Comparison of ENCODE assay signal across 16 cellular contexts in the genomic region with DNA sequence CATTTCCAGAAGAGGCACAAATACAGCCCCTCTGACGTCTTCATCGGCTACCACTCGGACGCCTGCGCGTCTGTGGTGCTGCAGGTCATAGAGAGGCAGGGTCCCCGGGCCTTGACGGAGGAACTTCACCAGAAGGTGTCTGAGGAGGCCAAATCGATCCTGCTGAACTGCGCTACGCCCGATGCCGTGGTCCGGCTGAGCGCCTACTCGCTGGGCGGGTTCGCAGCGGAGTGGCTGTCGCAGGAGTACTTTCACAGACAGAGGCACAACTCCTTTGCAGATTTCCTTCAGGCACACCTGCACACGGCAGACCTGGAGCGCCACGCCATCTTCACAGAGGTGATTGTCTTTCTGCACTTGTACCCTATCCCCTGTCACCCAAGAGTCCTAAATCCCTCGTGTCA.
DNase-seq lines count a peak whose midpoint lies in the region; ATAC-seq and TF ChIP-seq lines count a peak whose summit lies in the region.
"Had no signal": no experiment of that assay in that cellular context is flagged by ENCODE, and none has a peak within 500 bp of the region (broad histone marks: within the 10 kb centered on the region; RNA-seq: fewer than 3 reads in every experiment).

No MANE protein-coding gene starts in this region.

- H3K9me3 Mint-ChIP-seq in natural killer cell treated with Interleukin-12 subunit alpha and Interleukin-12 subunit beta and Interleukin-15 and Interleukin-18, amount 100 ng/mL, for 72 hours, result no peaks in the 10 kb centered on the region
- H3K9me3 Mint-ChIP-seq in natural killer cell, result no peaks in the 10 kb centered on the region
- H3K9me3 Mint-ChIP-seq: CD8-positive, alpha-beta memory T cell; H9 had no signal

- peak overlapping the region; percentile 53 to 61 for H3K27ac Mint-ChIP-seq in natural killer cell treated with Interleukin-12 subunit alpha and Interleukin-12 subunit beta and Interleukin-15 and Interleukin-18, amount 100 ng/mL, for 72 hours
- peak overlapping the region in 1 of 2 donors; percentile 23 for H3K27ac Mint-ChIP-seq in natural killer cell

- peaks cover 24 to 39% of the 10 kb centered on the region in 2 donors for H3K4me1 Mint-ChIP-seq in natural killer cell treated with Interleukin-12 subunit alpha and Interleukin-12 subunit beta and Interleukin-15 and Interleukin-18, amount 100 ng/mL, for 72 hours (ENCODE audit: low read depth in 2 of 2)
- peaks cover 11 to 20% of the 10 kb centered on the region in 2 donors for H3K4me1 Mint-ChIP-seq in natural killer cell
- H3K4me1 Mint-ChIP-seq: CD14-positive monocyte, H9 had no signal

- H3K4me3 ChIP-seq in upper lobe of right lung (no peak overlapping the region), SJCRH30 (no peak overlapping the region)

- H3K27me3 ChIP-seq in upper lobe of right lung (no peaks in the 10 kb centered on the region), SJCRH30 (no peaks in the 10 kb centered on the region)

- H3K27me3 Mint-ChIP-seq in natural killer cell treated with Interleukin-12 subunit alpha and Interleukin-12 subunit beta and Interleukin-15 and Interleukin-18, amount 100 ng/mL, for 72 hours, result no peaks in the 10 kb centered on the region
- H3K27me3 Mint-ChIP-seq in natural killer cell (ENCODE audit: low read depth in 2 of 2), result no peaks in the 10 kb centered on the region
- H3K27me3 Mint-ChIP-seq: CD8-positive, alpha-beta memory T cell had no signal

- H3K9me3 ChIP-seq in upper lobe of right lung (no peaks in the 10 kb centered on the region), SJCRH30 (replicated peaks) (no peaks in the 10 kb centered on the region)
- H3K9me3 ChIP-seq: Caco-2 had no signal

- peak overlapping the region; percentile 18 for H3K4me3 Mint-ChIP-seq in natural killer cell treated with Interleukin-12 subunit alpha and Interleukin-12 subunit beta and Interleukin-15 and Interleukin-18, amount 100 ng/mL, for 72 hours
- H3K4me3 Mint-ChIP-seq in natural killer cell, result no peak overlapping the region
- H3K4me3 Mint-ChIP-seq: CD14-positive monocyte, H9 had no signal

- H3K4me1 ChIP-seq in upper lobe of right lung, result no peaks in the 10 kb centered on the region
- peaks cover 4% of the 10 kb centered on the region; the same call in 1 of the 2 replicates for H3K4me1 ChIP-seq in SJCRH30
- H3K4me1 ChIP-seq: Caco-2 had no signal

- TF ChIP-seq CTCF in natural killer cell (IDR thresholded peaks at IDR 0.05), result no peak
- TF ChIP-seq CTCF in upper lobe of right lung (IDR thresholded peaks at IDR 0.05), result no peak

- no peak for ATAC-seq in natural killer cell treated with Interleukin-12 subunit alpha and Interleukin-12 subunit beta and Interleukin-15 and Interleukin-18, amount 100 ng/mL, for 72 hours
- no peak for ATAC-seq in natural killer cell
- no peak for ATAC-seq in upper lobe of right lung

- peak; percentile 11 for DNase-seq in activated T-cell treated with anti-CD3 and anti-CD28 coated beads, Interleukin-2, amount 50 U/mL, for 1 hour
- DNase-seq in activated T-cell treated with anti-CD3 and anti-CD28 coated beads for 4 hours (no peak), natural killer cell (no peak), posterior vena cava (ENCODE audit: low spot score) (peak; percentile 43), upper lobe of right lung (peak; percentile 52), kidney glomerular epithelial cell (lab: John Stamatoyannopoulos, UW) (no peak), SJCRH30 (no peak)
- no peak for DNase-seq in natural killer cell treated with Interleukin-12 subunit alpha and Interleukin-12 subunit beta and Interleukin-15 and Interleukin-18, amount 100 ng/mL, for 72 hours (ENCODE audit: low spot score)
- DNase-seq: Caco-2; CD8-positive, alpha-beta memory T cell; DND-41; GDM1; GOT3; H9 had no signal

- H3K36me3 Mint-ChIP-seq in natural killer cell treated with Interleukin-12 subunit alpha and Interleukin-12 subunit beta and Interleukin-15 and Interleukin-18, amount 100 ng/mL, for 72 hours, result peaks cover 65% of the 10 kb centered on the region
- H3K36me3 Mint-ChIP-seq in natural killer cell, result peaks cover 30% of the 10 kb centered on the region

- peaks cover 100% of the 10 kb centered on the region for H3K36me3 ChIP-seq in upper lobe of right lung
- H3K36me3 ChIP-seq in SJCRH30, result peaks cover 24% of the 10 kb centered on the region; the same call in 1 of the 2 replicates

- H3K27ac ChIP-seq in upper lobe of right lung (no peak overlapping the region), SJCRH30 (no peak overlapping the region)
- H3K27ac ChIP-seq: 22Rv1 had no signal

- intact Hi-C loops in natural killer cell (cut with micrococcal nuclease) (no loop called here), posterior vena cava (cut with DNase I) (no loop called here), upper lobe of right lung (cut with DNase I) (no loop called here)

Comparison
In these comparisons a context has a peak if more than half of its experiments do, and no peak if none do; other contexts are left out.
1. DNase-seq: peak in activated T-cell treated with anti-CD3 and anti-CD28 coated beads, Interleukin-2, amount 50 U/mL, for 1 hour (single experiment), posterior vena cava (single experiment) and upper lobe of right lung (single experiment); none in activated T-cell treated with anti-CD3 and anti-CD28 coated beads for 4 hours (single experiment), natural killer cell treated with Interleukin-12 subunit alpha and Interleukin-12 subunit beta and Interleukin-15 and Interleukin-18, amount 100 ng/mL, for 72 hours (single experiment), natural killer cell (single experiment), kidney glomerular epithelial cell (single experiment) and SJCRH30 (0 of 2).